ENCODE assay signal across 9 cellular contexts in the genomic region with DNA sequence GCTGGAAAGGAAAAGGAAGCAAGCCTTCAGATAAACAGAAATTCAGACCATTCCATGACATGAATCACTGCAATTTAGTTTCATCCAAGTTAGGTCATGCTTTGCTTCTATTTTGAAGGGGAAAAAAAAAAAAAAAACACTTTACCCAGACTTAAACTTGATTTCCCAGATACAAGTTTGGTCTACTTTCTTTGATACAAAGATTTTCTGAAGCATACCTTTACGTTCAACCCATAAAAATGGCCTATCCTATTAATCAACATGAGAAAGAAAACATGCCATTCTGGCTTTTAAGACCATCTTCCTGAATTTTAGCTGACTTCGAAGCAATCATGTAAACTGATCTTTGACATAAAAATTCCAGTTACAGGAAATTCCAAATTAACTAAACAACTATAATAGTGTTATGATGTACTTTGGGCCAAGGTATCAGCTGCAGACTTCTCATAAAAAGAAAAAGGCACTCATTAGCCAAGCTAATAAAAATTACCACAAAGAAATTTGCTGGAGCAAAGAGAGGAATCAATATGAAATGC. TPM values are rescaled to one million over a fixed set of nuclear protein-coding genes. Genes with fewer than 3 reads are reported as not detected.
DNase-seq lines count a peak whose midpoint lies in the region; ATAC-seq and TF ChIP-seq lines count a peak whose summit lies in the region.
"Had no signal": no experiment of that assay in that cellular context is flagged by ENCODE, and none has a peak within 500 bp of the region (broad histone marks: within the 10 kb centered on the region; RNA-seq: fewer than 3 reads in every experiment).

No MANE protein-coding gene starts in this region.

- no peak for TF ChIP-seq CTCF in epithelial cell of esophagus (IDR thresholded peaks at IDR 0.05; ENCODE audit: insufficient read depth, low read depth, low read length, missing control alignments)

- DNase-seq in AG08395 (ENCODE audit: low spot score), result peak; percentile 54
- DNase-seq in NCI-H226, result peak; percentile 33
- peak; percentile 71 for DNase-seq in epithelial cell of esophagus (ENCODE audit: low read depth)
- peak; percentile 53 for DNase-seq in non-pigmented ciliary epithelial cell (ENCODE audit: low read depth)
- no peak for DNase-seq in mesenteric fat pad (ENCODE audit: low spot score)
- DNase-seq: COR-L47 had no signal

- peak overlapping the region; percentile 7 for H3K4me3 ChIP-seq in epithelial cell of esophagus (ENCODE audit: low read length)

- ATAC-seq in HG02759 (IDR thresholded peaks at IDR 0.05; ENCODE audit: unreplicated experiment), result no peak
- ATAC-seq in HG02610 (IDR thresholded peaks at IDR 0.05; ENCODE audit: unreplicated experiment), result no peak
- ATAC-seq in GM18861 (IDR thresholded peaks at IDR 0.05; ENCODE audit: unreplicated experiment), result no peak

RNA-seq across cellular contexts. Expression of a gene that starts 12.6 kb away (rescaled TPM):
- 18.9 TPM for total RNA-seq in mesenteric fat pad

RNA-seq across cellular contexts. Expression of a gene that starts 13.1 kb away (rescaled TPM):
- 0.45 TPM for total RNA-seq in mesenteric fat pad
